ENCODE assay signal across 16 cellular contexts in the genomic region with DNA sequence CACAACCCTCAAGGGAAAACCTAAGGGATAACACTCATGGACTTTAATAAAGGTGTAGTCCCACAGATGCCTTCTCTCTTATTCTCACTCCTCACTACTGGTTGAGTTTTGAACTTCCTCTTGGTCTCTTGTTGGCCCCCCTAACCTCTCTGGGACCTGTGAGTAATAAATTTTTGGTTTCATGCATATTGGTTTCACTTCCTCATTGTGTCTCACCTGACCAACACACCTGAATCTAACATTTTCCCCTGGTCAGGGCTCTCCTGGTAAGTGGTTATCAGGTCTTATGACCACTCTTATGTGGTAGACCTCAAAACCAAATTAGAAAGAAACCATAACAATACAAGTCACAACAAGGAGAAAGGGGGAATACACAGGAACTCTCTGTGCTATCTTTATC.
A peak's percentile ranks its signal among the peaks of the same experiment; 100 is the strongest.
DNase-seq lines count a peak whose midpoint lies in the region; ATAC-seq, FAIRE-seq and TF ChIP-seq lines count a peak whose summit lies in the region.
"Had no signal": no experiment of that assay in that cellular context is flagged by ENCODE, and none has a peak within 500 bp of the region (broad histone marks: within the 10 kb centered on the region; RNA-seq: fewer than 3 reads in every experiment).

No MANE protein-coding gene starts in this region.

- no peaks in the 10 kb centered on the region for H3K36me3 ChIP-seq in kidney (ENCODE audit: control insufficient read depth in 1 of 2, insufficient read depth in 2 of 2, low read length in 2 of 2)

- peaks cover 5 to 12% (median 7%) of the 10 kb centered on the region in 3 donors for H3K9me3 Mint-ChIP-seq in IgD-negative memory B cell
- H3K9me3 Mint-ChIP-seq: activated T-helper 2 cell treated with anti-CD3 and anti-CD28 coated beads, Interferon-gamma antibody, Interleukin-2, Interleukin-4, amounts not matched to agents 10 μg/mL and 5 μg/mL and 100 μg/mL, durations not matched to agents 14 hours and 24 hours and 36 hours had no signal

- H3K4me1 Mint-ChIP-seq in IgD-negative memory B cell = peaks cover 0 to 6% (median 6%) of the 10 kb centered on the region in 3 donors
- H3K4me1 Mint-ChIP-seq: CD14-positive monocyte had no signal

- H3K4me3 ChIP-seq in kidney (ENCODE audit: low read length in 2 of 2) = no peak overlapping the region

- no peaks in the 10 kb centered on the region for H3K4me1 ChIP-seq in kidney (ENCODE audit: control insufficient read depth in 1 of 2, insufficient read depth in 1 of 2, low read depth in 1 of 2, low read length in 2 of 2)

- intact Hi-C loops in kidney (cut with DNase I) = no loop called here

- H3K9me3 ChIP-seq in kidney (ENCODE audit: control insufficient read depth in 1 of 2, low read length in 2 of 2) = no peaks in the 10 kb centered on the region

- FAIRE-seq in kidney (lab: Jason Lieb, UNC) = no peak

- DNase-seq in GM20000 (ENCODE audit: low spot score) (peak; percentile 36), amygdala (lab: John Stamatoyannopoulos, UW) (no peak), kidney (no peak)
- no peak for DNase-seq in effector CD4-positive, alpha-beta T cell
- no peak for DNase-seq in activated CD4-positive, alpha-beta T cell treated with anti-CD3 and anti-CD28 coated beads, Interleukin-2, amount 50 U/mL, for 48 hours
- DNase-seq: caudate nucleus; kidney glomerular epithelial cell; NCI-H2029; nucleus accumbens; stimulated activated CD4-positive, alpha-beta T cell treated with anti-CD3 and anti-CD28 coated beads, Interleukin-2, amount 100 ng/mL, for 24 hours; substantia nigra had no signal

- TF ChIP-seq CTCF in GM20000 (IDR thresholded peaks at IDR 0.05; ENCODE audit: extremely low read depth, missing control alignments) (no peak), kidney (IDR thresholded peaks at IDR 0.05; ENCODE audit: borderline replicate concordance, extremely low read depth, insufficient read depth) (no peak)

- H3K4me3 Mint-ChIP-seq in IgD-negative memory B cell = no peak overlapping the region
- H3K4me3 Mint-ChIP-seq: CD14-positive monocyte had no signal

- H3K27ac ChIP-seq in kidney (ENCODE audit: low read depth in 2 of 2, low read length in 2 of 2) = no peak overlapping the region

- no peaks in the 10 kb centered on the region for H3K36me3 Mint-ChIP-seq in IgD-negative memory B cell
- H3K36me3 Mint-ChIP-seq: CD14-positive monocyte had no signal

- H3K9ac ChIP-seq in kidney (ENCODE audit: low read length in 2 of 2) = no peak overlapping the region

- H3K27me3 Mint-ChIP-seq in IgD-negative memory B cell = peaks cover 3% of the 10 kb centered on the region

- ATAC-seq in GM18508 (IDR thresholded peaks at IDR 0.05; ENCODE audit: insufficient read depth, unreplicated experiment) = peak; percentile 94
- ATAC-seq in HG02970 (IDR thresholded peaks at IDR 0.05; ENCODE audit: low FRiP score, unreplicated experiment) = peak; percentile 94

- H3K27ac Mint-ChIP-seq in IgD-negative memory B cell = peak overlapping the region in 2 of 3 donors; percentile 44 to 76
- H3K27ac Mint-ChIP-seq: activated T-helper 2 cell treated with anti-CD3 and anti-CD28 coated beads, Interferon-gamma antibody, Interleukin-2, Interleukin-4, amounts not matched to agents 10 μg/mL and 5 μg/mL and 100 μg/mL, durations not matched to agents 14 hours and 24 hours and 36 hours; CD14-positive monocyte had no signal
